In the genomic region with DNA sequence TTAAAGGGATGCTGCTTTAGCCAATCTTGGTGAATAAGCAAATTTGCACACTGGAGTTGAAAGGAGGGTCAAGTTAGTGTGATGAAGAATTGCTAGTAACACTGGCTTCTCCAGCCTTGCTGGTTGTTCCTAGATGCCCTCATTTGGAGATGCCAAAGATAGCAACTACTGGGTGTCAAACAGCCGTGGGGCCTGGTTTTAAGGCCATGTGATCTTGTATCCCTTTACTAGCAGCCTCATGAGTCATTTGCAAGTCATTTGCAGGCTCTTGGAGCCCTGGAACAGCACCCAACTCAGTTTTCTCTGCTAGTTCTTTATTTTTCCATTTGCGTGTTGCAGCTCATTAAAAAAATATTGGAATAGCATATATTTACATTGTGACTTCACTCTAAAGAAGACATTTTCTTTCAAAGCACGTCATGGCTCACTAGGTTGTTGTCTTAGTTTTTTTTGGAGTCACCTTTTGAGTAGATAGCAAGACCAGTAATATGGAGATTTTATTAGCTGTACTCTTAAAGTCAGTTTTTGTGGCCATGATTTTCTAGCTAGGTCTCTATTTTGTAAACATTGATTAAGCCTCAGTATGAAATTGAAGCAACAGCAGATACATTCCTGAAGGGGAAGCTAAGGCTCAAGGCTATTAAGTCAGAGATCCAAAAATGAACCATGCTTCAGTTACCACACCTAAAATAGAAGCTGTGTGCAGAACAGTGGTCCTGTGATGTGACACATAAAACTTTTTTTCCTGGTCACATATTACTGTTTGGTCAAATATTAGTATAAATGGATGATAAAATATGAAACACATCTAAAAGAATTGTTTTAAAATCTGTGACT, we compare ENCODE assay signal across 2 cellular contexts.
TF ChIP-seq lines count a peak whose summit lies in the region.

No MANE protein-coding gene starts in this region.

TF ChIP-seq in Ishikawa, 13 proteins besides CTCF, POLR2A, EP300 and RAD21:
- no peak for TF ChIP-seq ZBTB7A (IDR thresholded peaks at IDR 0.05; ENCODE audit: low read depth)
- TF ChIP-seq, protein P1, sequence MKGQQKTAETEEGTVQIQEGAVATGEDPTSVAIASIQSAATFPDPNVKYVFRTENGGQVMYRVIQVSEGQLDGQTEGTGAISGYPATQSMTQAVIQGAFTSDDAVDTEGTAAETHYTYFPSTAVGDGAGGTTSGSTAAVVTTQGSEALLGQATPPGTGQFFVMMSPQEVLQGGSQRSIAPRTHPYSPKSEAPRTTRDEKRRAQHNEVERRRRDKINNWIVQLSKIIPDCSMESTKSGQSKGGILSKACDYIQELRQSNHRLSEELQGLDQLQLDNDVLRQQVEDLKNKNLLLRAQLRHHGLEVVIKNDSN (IDR thresholded peaks at IDR 0.05), result 0 out of 2 replicates have a peak, but pooled peaks have one; percentile 39
- TF ChIP-seq MAX (IDR thresholded peaks at IDR 0.05), result peak; percentile 45; the same call in 1 of the 2 replicates

TF ChIP-seq in K562, 482 proteins besides CTCF, POLR2A, EP300 and RAD21 (continues in another document):
- TF ChIP-seq SRSF1 (IDR thresholded peaks at IDR 0.05; ENCODE audit: low read depth, low read length), result no peak
- peak; percentile 43 for TF ChIP-seq USF2 (CRISPR knock-in tag; IDR thresholded peaks at IDR 0.05)
- TF ChIP-seq RAD51 (IDR thresholded peaks at IDR 0.05; ENCODE audit: borderline replicate concordance, low read depth), result peak; percentile 53; the same call in 1 of the 2 replicates
- no peak for TF ChIP-seq FOXA3 (CRISPR knock-in tag; conservative IDR thresholded peaks at IDR 0.05 in 1 of 2, IDR thresholded peaks at IDR 0.05 in 1 of 2)
- TF ChIP-seq ARID1B (IDR thresholded peaks at IDR 0.05), result peak; percentile 54
- TF ChIP-seq JUN (IDR thresholded peaks at IDR 0.05; ENCODE audit: borderline replicate concordance, low read depth, low read length), result 0 out of 2 replicates have a peak, but pooled peaks have one; percentile 66
- TF ChIP-seq JUN (CRISPR knock-in tag; IDR thresholded peaks at IDR 0.05; ENCODE audit: borderline replicate concordance), result no peak
- TF ChIP-seq GATA2 (CRISPR knock-in tag; IDR thresholded peaks at IDR 0.05), result peak; percentile 69; the same call in 1 of the 2 replicates
- no peak for TF ChIP-seq XRCC4 (IDR thresholded peaks at IDR 0.05; ENCODE audit: extremely low read depth, insufficient read depth, insufficient read length)
- TF ChIP-seq FOSL1 (tag; conservative IDR thresholded peaks at IDR 0.05), result peak; percentile 93
- TF ChIP-seq L3MBTL2 (IDR thresholded peaks at IDR 0.05), result peak; percentile 92
- 0 out of 2 replicates have a peak, but pooled peaks have one; percentile 23 for TF ChIP-seq CTBP1 (IDR thresholded peaks at IDR 0.05; ENCODE audit: borderline replicate concordance)
- TF ChIP-seq SETDB1 (IDR thresholded peaks at IDR 0.05; ENCODE audit: low read length), result no peak
- no peak for TF ChIP-seq SMARCC2 (IDR thresholded peaks at IDR 0.05; ENCODE audit: low read depth)
- TF ChIP-seq, protein P2, sequence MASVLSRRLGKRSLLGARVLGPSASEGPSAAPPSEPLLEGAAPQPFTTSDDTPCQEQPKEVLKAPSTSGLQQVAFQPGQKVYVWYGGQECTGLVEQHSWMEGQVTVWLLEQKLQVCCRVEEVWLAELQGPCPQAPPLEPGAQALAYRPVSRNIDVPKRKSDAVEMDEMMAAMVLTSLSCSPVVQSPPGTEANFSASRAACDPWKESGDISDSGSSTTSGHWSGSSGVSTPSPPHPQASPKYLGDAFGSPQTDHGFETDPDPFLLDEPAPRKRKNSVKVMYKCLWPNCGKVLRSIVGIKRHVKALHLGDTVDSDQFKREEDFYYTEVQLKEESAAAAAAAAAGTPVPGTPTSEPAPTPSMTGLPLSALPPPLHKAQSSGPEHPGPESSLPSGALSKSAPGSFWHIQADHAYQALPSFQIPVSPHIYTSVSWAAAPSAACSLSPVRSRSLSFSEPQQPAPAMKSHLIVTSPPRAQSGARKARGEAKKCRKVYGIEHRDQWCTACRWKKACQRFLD (CRISPR knock-in tag; IDR thresholded peaks at IDR 0.05), result peak; percentile 43; the same call in 1 of the 2 replicates
- 0 out of 2 replicates have a peak, but pooled peaks have one; percentile 35 for TF ChIP-seq GATAD2A (IDR thresholded peaks at IDR 0.05)
- TF ChIP-seq SMAD3 (CRISPR knock-in tag; conservative IDR thresholded peaks at IDR 0.05), result no peak
- no peak for TF ChIP-seq U2AF1 (optimal IDR thresholded peaks at IDR 0.05; ENCODE audit: low read depth, low read length)
- TF ChIP-seq NFE2L1 (tag; IDR thresholded peaks at IDR 0.05; ENCODE audit: borderline replicate concordance, low read depth), result no peak
- peak; percentile 63; the same call in 1 of the 2 replicates for TF ChIP-seq MEF2D (tag; conservative IDR thresholded peaks at IDR 0.05; ENCODE audit: low read depth)
- TF ChIP-seq RFX1 (IDR thresholded peaks at IDR 0.05), result no peak
- TF ChIP-seq, protein P3, sequence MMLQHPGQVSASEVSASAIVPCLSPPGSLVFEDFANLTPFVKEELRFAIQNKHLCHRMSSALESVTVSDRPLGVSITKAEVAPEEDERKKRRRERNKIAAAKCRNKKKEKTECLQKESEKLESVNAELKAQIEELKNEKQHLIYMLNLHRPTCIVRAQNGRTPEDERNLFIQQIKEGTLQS (IDR thresholded peaks at IDR 0.05), result peak; percentile 69
- TF ChIP-seq, protein P3 (CRISPR knock-in tag; conservative IDR thresholded peaks at IDR 0.05), result no peak
- TF ChIP-seq, protein P4, sequence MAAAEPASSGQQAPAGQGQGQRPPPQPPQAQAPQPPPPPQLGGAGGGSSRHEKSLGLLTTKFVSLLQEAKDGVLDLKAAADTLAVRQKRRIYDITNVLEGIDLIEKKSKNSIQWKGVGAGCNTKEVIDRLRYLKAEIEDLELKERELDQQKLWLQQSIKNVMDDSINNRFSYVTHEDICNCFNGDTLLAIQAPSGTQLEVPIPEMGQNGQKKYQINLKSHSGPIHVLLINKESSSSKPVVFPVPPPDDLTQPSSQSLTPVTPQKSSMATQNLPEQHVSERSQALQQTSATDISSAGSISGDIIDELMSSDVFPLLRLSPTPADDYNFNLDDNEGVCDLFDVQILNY (CRISPR knock-in tag; IDR thresholded peaks at IDR 0.05), result no peak
- TF ChIP-seq, protein P5, sequence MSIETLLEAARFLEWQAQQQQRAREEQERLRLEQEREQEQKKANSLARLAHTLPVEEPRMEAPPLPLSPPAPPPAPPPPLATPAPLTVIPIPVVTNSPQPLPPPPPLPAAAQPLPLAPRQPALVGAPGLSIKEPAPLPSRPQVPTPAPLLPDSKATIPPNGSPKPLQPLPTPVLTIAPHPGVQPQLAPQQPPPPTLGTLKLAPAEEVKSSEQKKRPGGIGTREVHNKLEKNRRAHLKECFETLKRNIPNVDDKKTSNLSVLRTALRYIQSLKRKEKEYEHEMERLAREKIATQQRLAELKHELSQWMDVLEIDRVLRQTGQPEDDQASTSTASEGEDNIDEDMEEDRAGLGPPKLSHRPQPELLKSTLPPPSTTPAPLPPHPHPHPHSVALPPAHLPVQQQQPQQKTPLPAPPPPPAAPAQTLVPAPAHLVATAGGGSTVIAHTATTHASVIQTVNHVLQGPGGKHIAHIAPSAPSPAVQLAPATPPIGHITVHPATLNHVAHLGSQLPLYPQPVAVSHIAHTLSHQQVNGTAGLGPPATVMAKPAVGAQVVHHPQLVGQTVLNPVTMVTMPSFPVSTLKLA (conservative IDR thresholded peaks at IDR 0.05), result 0 out of 4 replicates have a peak, but pooled peaks of 1 of the 2 experiments have one; percentile 21
- TF ChIP-seq DPF2 (IDR thresholded peaks at IDR 0.05), result peak; percentile 59
- TF ChIP-seq BACH1 (tag; IDR thresholded peaks at IDR 0.05), result no peak
- no peak for TF ChIP-seq HDAC8 (tag; IDR thresholded peaks at IDR 0.05)
- TF ChIP-seq NFE2 (IDR thresholded peaks at IDR 0.05; ENCODE audit: low read depth), result peak; percentile 67
- TF ChIP-seq, protein P6, sequence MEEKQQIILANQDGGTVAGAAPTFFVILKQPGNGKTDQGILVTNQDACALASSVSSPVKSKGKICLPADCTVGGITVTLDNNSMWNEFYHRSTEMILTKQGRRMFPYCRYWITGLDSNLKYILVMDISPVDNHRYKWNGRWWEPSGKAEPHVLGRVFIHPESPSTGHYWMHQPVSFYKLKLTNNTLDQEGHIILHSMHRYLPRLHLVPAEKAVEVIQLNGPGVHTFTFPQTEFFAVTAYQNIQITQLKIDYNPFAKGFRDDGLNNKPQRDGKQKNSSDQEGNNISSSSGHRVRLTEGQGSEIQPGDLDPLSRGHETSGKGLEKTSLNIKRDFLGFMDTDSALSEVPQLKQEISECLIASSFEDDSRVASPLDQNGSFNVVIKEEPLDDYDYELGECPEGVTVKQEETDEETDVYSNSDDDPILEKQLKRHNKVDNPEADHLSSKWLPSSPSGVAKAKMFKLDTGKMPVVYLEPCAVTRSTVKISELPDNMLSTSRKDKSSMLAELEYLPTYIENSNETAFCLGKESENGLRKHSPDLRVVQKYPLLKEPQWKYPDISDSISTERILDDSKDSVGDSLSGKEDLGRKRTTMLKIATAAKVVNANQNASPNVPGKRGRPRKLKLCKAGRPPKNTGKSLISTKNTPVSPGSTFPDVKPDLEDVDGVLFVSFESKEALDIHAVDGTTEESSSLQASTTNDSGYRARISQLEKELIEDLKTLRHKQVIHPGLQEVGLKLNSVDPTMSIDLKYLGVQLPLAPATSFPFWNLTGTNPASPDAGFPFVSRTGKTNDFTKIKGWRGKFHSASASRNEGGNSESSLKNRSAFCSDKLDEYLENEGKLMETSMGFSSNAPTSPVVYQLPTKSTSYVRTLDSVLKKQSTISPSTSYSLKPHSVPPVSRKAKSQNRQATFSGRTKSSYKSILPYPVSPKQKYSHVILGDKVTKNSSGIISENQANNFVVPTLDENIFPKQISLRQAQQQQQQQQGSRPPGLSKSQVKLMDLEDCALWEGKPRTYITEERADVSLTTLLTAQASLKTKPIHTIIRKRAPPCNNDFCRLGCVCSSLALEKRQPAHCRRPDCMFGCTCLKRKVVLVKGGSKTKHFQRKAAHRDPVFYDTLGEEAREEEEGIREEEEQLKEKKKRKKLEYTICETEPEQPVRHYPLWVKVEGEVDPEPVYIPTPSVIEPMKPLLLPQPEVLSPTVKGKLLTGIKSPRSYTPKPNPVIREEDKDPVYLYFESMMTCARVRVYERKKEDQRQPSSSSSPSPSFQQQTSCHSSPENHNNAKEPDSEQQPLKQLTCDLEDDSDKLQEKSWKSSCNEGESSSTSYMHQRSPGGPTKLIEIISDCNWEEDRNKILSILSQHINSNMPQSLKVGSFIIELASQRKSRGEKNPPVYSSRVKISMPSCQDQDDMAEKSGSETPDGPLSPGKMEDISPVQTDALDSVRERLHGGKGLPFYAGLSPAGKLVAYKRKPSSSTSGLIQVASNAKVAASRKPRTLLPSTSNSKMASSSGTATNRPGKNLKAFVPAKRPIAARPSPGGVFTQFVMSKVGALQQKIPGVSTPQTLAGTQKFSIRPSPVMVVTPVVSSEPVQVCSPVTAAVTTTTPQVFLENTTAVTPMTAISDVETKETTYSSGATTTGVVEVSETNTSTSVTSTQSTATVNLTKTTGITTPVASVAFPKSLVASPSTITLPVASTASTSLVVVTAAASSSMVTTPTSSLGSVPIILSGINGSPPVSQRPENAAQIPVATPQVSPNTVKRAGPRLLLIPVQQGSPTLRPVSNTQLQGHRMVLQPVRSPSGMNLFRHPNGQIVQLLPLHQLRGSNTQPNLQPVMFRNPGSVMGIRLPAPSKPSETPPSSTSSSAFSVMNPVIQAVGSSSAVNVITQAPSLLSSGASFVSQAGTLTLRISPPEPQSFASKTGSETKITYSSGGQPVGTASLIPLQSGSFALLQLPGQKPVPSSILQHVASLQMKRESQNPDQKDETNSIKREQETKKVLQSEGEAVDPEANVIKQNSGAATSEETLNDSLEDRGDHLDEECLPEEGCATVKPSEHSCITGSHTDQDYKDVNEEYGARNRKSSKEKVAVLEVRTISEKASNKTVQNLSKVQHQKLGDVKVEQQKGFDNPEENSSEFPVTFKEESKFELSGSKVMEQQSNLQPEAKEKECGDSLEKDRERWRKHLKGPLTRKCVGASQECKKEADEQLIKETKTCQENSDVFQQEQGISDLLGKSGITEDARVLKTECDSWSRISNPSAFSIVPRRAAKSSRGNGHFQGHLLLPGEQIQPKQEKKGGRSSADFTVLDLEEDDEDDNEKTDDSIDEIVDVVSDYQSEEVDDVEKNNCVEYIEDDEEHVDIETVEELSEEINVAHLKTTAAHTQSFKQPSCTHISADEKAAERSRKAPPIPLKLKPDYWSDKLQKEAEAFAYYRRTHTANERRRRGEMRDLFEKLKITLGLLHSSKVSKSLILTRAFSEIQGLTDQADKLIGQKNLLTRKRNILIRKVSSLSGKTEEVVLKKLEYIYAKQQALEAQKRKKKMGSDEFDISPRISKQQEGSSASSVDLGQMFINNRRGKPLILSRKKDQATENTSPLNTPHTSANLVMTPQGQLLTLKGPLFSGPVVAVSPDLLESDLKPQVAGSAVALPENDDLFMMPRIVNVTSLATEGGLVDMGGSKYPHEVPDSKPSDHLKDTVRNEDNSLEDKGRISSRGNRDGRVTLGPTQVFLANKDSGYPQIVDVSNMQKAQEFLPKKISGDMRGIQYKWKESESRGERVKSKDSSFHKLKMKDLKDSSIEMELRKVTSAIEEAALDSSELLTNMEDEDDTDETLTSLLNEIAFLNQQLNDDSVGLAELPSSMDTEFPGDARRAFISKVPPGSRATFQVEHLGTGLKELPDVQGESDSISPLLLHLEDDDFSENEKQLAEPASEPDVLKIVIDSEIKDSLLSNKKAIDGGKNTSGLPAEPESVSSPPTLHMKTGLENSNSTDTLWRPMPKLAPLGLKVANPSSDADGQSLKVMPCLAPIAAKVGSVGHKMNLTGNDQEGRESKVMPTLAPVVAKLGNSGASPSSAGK (IDR thresholded peaks at IDR 0.05), result peak; percentile 76
- TF ChIP-seq CBFA2T3 (IDR thresholded peaks at IDR 0.05), result 0 out of 2 replicates have a peak, but pooled peaks have one; percentile 8
- TF ChIP-seq, protein P7, sequence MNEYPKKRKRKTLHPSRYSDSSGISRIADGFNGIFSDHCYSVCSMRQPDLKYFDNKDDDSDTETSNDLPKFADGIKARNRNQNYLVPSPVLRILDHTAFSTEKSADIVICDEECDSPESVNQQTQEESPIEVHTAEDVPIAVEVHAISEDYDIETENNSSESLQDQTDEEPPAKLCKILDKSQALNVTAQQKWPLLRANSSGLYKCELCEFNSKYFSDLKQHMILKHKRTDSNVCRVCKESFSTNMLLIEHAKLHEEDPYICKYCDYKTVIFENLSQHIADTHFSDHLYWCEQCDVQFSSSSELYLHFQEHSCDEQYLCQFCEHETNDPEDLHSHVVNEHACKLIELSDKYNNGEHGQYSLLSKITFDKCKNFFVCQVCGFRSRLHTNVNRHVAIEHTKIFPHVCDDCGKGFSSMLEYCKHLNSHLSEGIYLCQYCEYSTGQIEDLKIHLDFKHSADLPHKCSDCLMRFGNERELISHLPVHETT (CRISPR knock-in tag; conservative IDR thresholded peaks at IDR 0.05 in 1 of 2, IDR thresholded peaks at IDR 0.05 in 1 of 2), result peak in 1 of 2 experiments; percentile 61; a peak in 1 of 4 replicates
- peak; percentile 51 for TF ChIP-seq C11orf30 (IDR thresholded peaks at IDR 0.05; ENCODE audit: low read depth)
- TF ChIP-seq NR2C2 (CRISPR knock-in tag; IDR thresholded peaks at IDR 0.05), result no peak
- 0 out of 2 replicates have a peak, but pooled peaks have one; percentile 19 for TF ChIP-seq NR2C2 (tag; IDR thresholded peaks at IDR 0.05)
